Comparison of ENCODE assay signal across 10 cellular contexts in the genomic region with DNA sequence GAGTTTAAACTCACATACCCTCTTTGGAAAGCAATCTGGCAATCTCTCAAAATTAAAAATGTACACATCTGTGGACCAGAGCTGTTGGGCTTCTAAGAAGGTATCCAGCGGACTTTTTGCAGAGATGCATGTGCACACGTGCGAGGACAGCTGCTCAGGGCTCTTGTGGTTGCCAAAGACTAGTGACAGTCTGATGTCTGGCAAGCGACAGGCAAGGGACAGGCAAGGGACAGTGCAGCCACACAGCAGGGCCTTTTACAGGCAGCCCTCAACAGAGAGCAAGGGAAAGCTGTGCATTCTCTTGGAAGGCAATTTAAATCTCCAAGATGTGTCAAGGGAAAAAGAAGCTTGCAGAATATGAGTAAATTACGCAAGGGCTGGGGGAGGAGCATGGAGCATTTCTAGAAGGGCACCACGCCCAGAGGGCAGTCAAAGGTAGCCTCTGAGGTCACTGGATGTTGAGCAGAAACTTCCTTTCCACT. TPM values are rescaled to one million over a fixed set of nuclear protein-coding genes. Genes with fewer than 3 reads are reported as not detected.
A peak's percentile ranks its signal among the peaks of the same experiment; 100 is the strongest.
DNase-seq lines count a peak whose midpoint lies in the region; ATAC-seq and TF ChIP-seq lines count a peak whose summit lies in the region.
"Had no signal": no experiment of that assay in that cellular context is flagged by ENCODE, and none has a peak within 500 bp of the region (broad histone marks: within the 10 kb centered on the region; RNA-seq: fewer than 3 reads in every experiment).

No MANE protein-coding gene starts in this region.

- H3K9me3 ChIP-seq in left ventricle myocardium inferior (replicated peaks) (no peaks in the 10 kb centered on the region), left lung (no peaks in the 10 kb centered on the region), aorta (ENCODE audit: control insufficient read depth, low read length) (no peaks in the 10 kb centered on the region)

- no peak overlapping the region for H3K27ac Mint-ChIP-seq in activated CD4-positive, alpha-beta T cell treated with anti-CD3 and anti-CD28 coated beads for 36 hours

- H3K4me3 Mint-ChIP-seq in activated CD4-positive, alpha-beta T cell treated with anti-CD3 and anti-CD28 coated beads for 36 hours = no peak overlapping the region

- DNase-seq in Right ventricle myocardium superior (peak; percentile 67), left ventricle myocardium inferior (no peak), cerebellar cortex (ENCODE audit: low spot score) (peak; percentile 74), left lung (peak; percentile 28 to 31), aorta (peak; percentile 44 to 69), GM13976 (ENCODE audit: low spot score) (no peak), middle frontal gyrus (ENCODE audit: extremely low spot score, low spot score) (no peak)
- no peak for DNase-seq in activated CD4-positive, alpha-beta T cell treated with anti-CD3 and anti-CD28 coated beads for 36 hours
- DNase-seq: activated CD4-positive, alpha-beta T cell treated with anti-CD3 and anti-CD28 coated beads for 1 hour had no signal

- in situ Hi-C loops in GM13976 (cut with MboI; ENCODE audit: low sequenced_read_pairs, unreplicated experiment) = no loop called here

- peak; percentile 63 for ATAC-seq in Right ventricle myocardium superior (ENCODE audit: poor library complexity)
- peak; percentile 53 for ATAC-seq in left lung
- ATAC-seq in aorta (ENCODE audit: low FRiP score) = peak; percentile 20
- no peak for ATAC-seq in activated CD4-positive, alpha-beta T cell treated with anti-CD3 and anti-CD28 coated beads for 36 hours
- ATAC-seq: Panc1 had no signal

- intact Hi-C loops in Right ventricle myocardium superior (cut with DNase I) = no loop called here
- intact Hi-C loops in left ventricle myocardium inferior (cut with micrococcal nuclease) = no loop called here
- intact Hi-C loops in left lung (cut with DNase I) = no loop called here
- intact Hi-C loops in aorta (cut with DNase I) = no loop called here
- intact Hi-C loops in activated CD4-positive, alpha-beta T cell treated with anti-CD3 and anti-CD28 coated beads for 36 hours (cut with DNase I, micrococcal nuclease) = no loop called here

- H3K4me3 ChIP-seq in left ventricle myocardium inferior (no peak overlapping the region), left lung (no peak overlapping the region), aorta (ENCODE audit: low read length in 2 of 2) (no peak overlapping the region)

- peaks cover 12% of the 10 kb centered on the region for H3K27me3 Mint-ChIP-seq in activated CD4-positive, alpha-beta T cell treated with anti-CD3 and anti-CD28 coated beads for 36 hours

- H3K4me1 ChIP-seq in left ventricle myocardium inferior = peaks cover 26% of the 10 kb centered on the region
- H3K4me1 ChIP-seq in left lung = peaks cover 4 to 5% of the 10 kb centered on the region in 2 donors
- H3K4me1 ChIP-seq in aorta (ENCODE audit: control insufficient read depth in 1 of 2, insufficient read depth in 2 of 2, low read length in 2 of 2) = no peaks in the 10 kb centered on the region

- POLR2A ChIA-PET in activated CD4-positive, alpha-beta T cell treated with anti-CD3 and anti-CD28 coated beads for 36 hours (lab: Charles Lee) = no interaction called here

- H3K4me1 Mint-ChIP-seq in activated CD4-positive, alpha-beta T cell treated with anti-CD3 and anti-CD28 coated beads for 36 hours = no peaks in the 10 kb centered on the region

- no peaks in the 10 kb centered on the region for H3K36me3 Mint-ChIP-seq in activated CD4-positive, alpha-beta T cell treated with anti-CD3 and anti-CD28 coated beads for 36 hours (ENCODE audit: low read depth)

- H3K36me3 ChIP-seq in left ventricle myocardium inferior = no peaks in the 10 kb centered on the region
- H3K36me3 ChIP-seq in left lung = no peaks in the 10 kb centered on the region
- no peaks in the 10 kb centered on the region for H3K36me3 ChIP-seq in aorta (ENCODE audit: control insufficient read depth in 1 of 2, insufficient read depth in 2 of 2, low read length in 1 of 2)

- CTCF ChIA-PET in activated CD4-positive, alpha-beta T cell treated with anti-CD3 and anti-CD28 coated beads for 36 hours (lab: Charles Lee) = interaction anchor here (1.9 kb wide), 1 partner anchor 15 kb away, joined by 10 read pairs; no protein-coding TSS in a partner anchor

- H3K27me3 ChIP-seq in left ventricle myocardium inferior (ENCODE audit: low read depth) = peaks cover 16% of the 10 kb centered on the region
- peaks cover 0 to 7% of the 10 kb centered on the region in 2 donors for H3K27me3 ChIP-seq in left lung
- H3K27me3 ChIP-seq in aorta (ENCODE audit: control insufficient read depth in 1 of 2, insufficient read depth in 2 of 2, low read length in 1 of 2) = no peaks in the 10 kb centered on the region

- H3K27ac ChIP-seq in left ventricle myocardium inferior (replicated peaks) (no peak overlapping the region), left lung (no peak overlapping the region), aorta (ENCODE audit: low read depth in 1 of 2, low read length in 2 of 2) (no peak overlapping the region)

- no peaks in the 10 kb centered on the region for H3K9me3 Mint-ChIP-seq in activated CD4-positive, alpha-beta T cell treated with anti-CD3 and anti-CD28 coated beads for 36 hours (ENCODE audit: low read depth)

- TF ChIP-seq CTCF in left ventricle myocardium inferior (IDR thresholded peaks at IDR 0.05; ENCODE audit: borderline replicate concordance) = no peak
- no peak for TF ChIP-seq CTCF in left lung (IDR thresholded peaks at IDR 0.05)
- TF ChIP-seq CTCF in GM13976 (IDR thresholded peaks at IDR 0.05; ENCODE audit: borderline replicate concordance, control extremely low read depth, extremely low read depth, insufficient read depth, missing control alignments) = no peak

- WGBS in aorta, 2 donors = 68 to 80% methylated on average over 6 of the region's 6 CpGs

RNA-seq across cellular contexts. Expression of a gene that starts 9.2 kb away (rescaled TPM):
- total RNA-seq in Right ventricle myocardium superior (13.3 TPM), left ventricle myocardium inferior (8.4 TPM), left lung (10 to 100 TPM; 13.5 to 17.6 TPM), aorta (10 to 100 TPM; 60.1 to 60.2 TPM)
- polyA plus RNA-seq in aorta = 1 to 10 TPM; 1.1 to 3.7 TPM
- total RNA-seq in activated CD4-positive, alpha-beta T cell treated with anti-CD3 and anti-CD28 coated beads for 36 hours = under 1 TPM; 0.16 TPM

RNA-seq across cellular contexts. Expression of a gene that starts 52.0 kb away (rescaled TPM):
- 42.4 TPM for total RNA-seq in Right ventricle myocardium superior
- total RNA-seq in left ventricle myocardium inferior = 40.9 TPM
- 10 to 100 TPM; 42.4 to 44.9 TPM for total RNA-seq in left lung
- total RNA-seq in aorta = 10 to 100 TPM; 31.4 to 36.4 TPM
- 10 to 100 TPM; 15.8 to 22.0 TPM for polyA plus RNA-seq in aorta
- total RNA-seq in activated CD4-positive, alpha-beta T cell treated with anti-CD3 and anti-CD28 coated beads for 36 hours = 10 to 100 TPM; 37.0 to 38.1 TPM

Comparison
In these comparisons a context has a peak if more than half of its experiments do, and no peak if none do; other contexts are left out.
1. DNase-seq: peak in Right ventricle myocardium superior (single experiment), cerebellar cortex (single experiment), left lung (2 of 2) and aorta (2 of 2); none in left ventricle myocardium inferior (single experiment), GM13976 (single experiment), activated CD4-positive, alpha-beta T cell treated with anti-CD3 and anti-CD28 coated beads for 36 hours (single experiment) and middle frontal gyrus (single experiment).